ENCODE assay signal across 1 cellular context in genomic region chr4:177441061-177441802, GRCh38.
TF ChIP-seq lines count a peak whose summit lies in the region.

No MANE protein-coding gene starts in this region.

TF ChIP-seq in IMR-90, 13 proteins besides CTCF, POLR2A, EP300 and RAD21 (continued from another document):
- TF ChIP-seq CHD1 (IDR thresholded peaks at IDR 0.05; ENCODE audit: low read depth, low read length) (no peak), MAZ (IDR thresholded peaks at IDR 0.05; ENCODE audit: borderline replicate concordance, low read depth, low read length) (no peak), USF2 (IDR thresholded peaks at IDR 0.05; ENCODE audit: low read depth, low read length) (no peak)
